12 cellular contexts compared by ENCODE assay signal in genomic region chr3:16181361-16181760, GRCh38. TPM values are rescaled to one million over a fixed set of nuclear protein-coding genes. Genes with fewer than 3 reads are reported as not detected.
DNase-seq lines count a peak whose midpoint lies in the region; ATAC-seq, FAIRE-seq and TF ChIP-seq lines count a peak whose summit lies in the region.
"Had no signal": no experiment of that assay in that cellular context is flagged by ENCODE, and none has a peak within 500 bp of the region (broad histone marks: within the 10 kb centered on the region; RNA-seq: fewer than 3 reads in every experiment).

No MANE protein-coding gene starts in this region.

- H3K4me1 ChIP-seq in right lobe of liver (no peaks in the 10 kb centered on the region), HepG2 (ENCODE audit: insufficient read depth, low read length) (peaks cover 19% of the 10 kb centered on the region), neuronal stem cell (ENCODE audit: control insufficient read depth in 2 of 2, insufficient read depth in 1 of 2, low read depth in 1 of 2, low read length in 2 of 2) (peaks cover 0 to 10% of the 10 kb centered on the region in 2 donors)

- H3K4me3 Mint-ChIP-seq in endothelial cell (ENCODE audit: unreplicated experiment), result no peak overlapping the region

- no peak for TF ChIP-seq CTCF in right lobe of liver (IDR thresholded peaks at IDR 0.05)
- no peak for TF ChIP-seq CTCF in HepG2 (CRISPR knock-in tag; IDR thresholded peaks at IDR 0.05)
- no peak for TF ChIP-seq CTCF in endothelial cell (IDR thresholded peaks at IDR 0.05; ENCODE audit: unreplicated experiment)

- H3K9me3 Mint-ChIP-seq in endothelial cell (ENCODE audit: unreplicated experiment), result no peaks in the 10 kb centered on the region

- H3K4me3 ChIP-seq in right lobe of liver, result no peak overlapping the region
- no peak overlapping the region for H3K4me3 ChIP-seq in HepG2 (replicated peaks in 1 of 3; ENCODE audit: insufficient read depth in 1 of 3, low read depth in 2 of 3, low read length in 3 of 3)
- no peak overlapping the region for H3K4me3 ChIP-seq in neuronal stem cell (ENCODE audit: low read length in 2 of 2)
- H3K4me3 ChIP-seq: ovary had no signal

- peak overlapping the region; percentile 80 for H3K18ac ChIP-seq in neuronal stem cell (ENCODE audit: low read length)

- H3K27me3 ChIP-seq in right lobe of liver (no peaks in the 10 kb centered on the region), HepG2 (ENCODE audit: control insufficient read depth in 1 of 2, insufficient read depth in 2 of 2, low read length in 2 of 2) (peaks cover 0 to 38% of the 10 kb centered on the region in 2 experiments; a peak in 2 of 5 replicates), neuronal stem cell (ENCODE audit: control insufficient read depth in 3 of 3, insufficient read depth in 3 of 3, low read depth in 1 of 3, low read length in 3 of 3) (peaks cover 0 to 16% (median 3%) of the 10 kb centered on the region in 3 experiments)
- H3K27me3 ChIP-seq: ovary had no signal

- H2AK5ac ChIP-seq in neuronal stem cell (ENCODE audit: low read depth, low read length), result no peak overlapping the region

- BruUV-seq in HepG2 (replicated peaks; lab: Mats Ljungman, UMichigan), result no TSS peak

- H3K9me3 ChIP-seq in right lobe of liver (no peaks in the 10 kb centered on the region), HepG2 (ENCODE audit: low read length) (no peaks in the 10 kb centered on the region), neuronal stem cell (replicated peaks in 1 of 2; ENCODE audit: control insufficient read depth in 2 of 2, insufficient read depth in 1 of 2, low read depth in 1 of 2, low read length in 2 of 2) (peaks cover 0 to 4% of the 10 kb centered on the region in 2 donors)
- H3K9me3 ChIP-seq: ovary had no signal

- no peak overlapping the region for H2BK15ac ChIP-seq in neuronal stem cell (ENCODE audit: low read length)

- in situ Hi-C loops in HepG2 (cut with HindIII; ENCODE audit: extremely low pct_ligation_motif_present, low pct_unique_long_range_greater_than_20kb), result no loop called here

- H3K36me3 ChIP-seq in right lobe of liver (no peaks in the 10 kb centered on the region), HepG2 (replicated peaks in 1 of 2; ENCODE audit: control insufficient read depth in 1 of 2, insufficient read depth in 2 of 2, low read length in 2 of 2) (no peaks in the 10 kb centered on the region), neuronal stem cell (replicated peaks in 1 of 2; ENCODE audit: control insufficient read depth in 2 of 2, insufficient read depth in 2 of 2, low read length in 2 of 2) (peaks cover 0 to 3% of the 10 kb centered on the region in 2 donors)
- H3K36me3 ChIP-seq: ovary had no signal

- H2BK12ac ChIP-seq in neuronal stem cell (ENCODE audit: low read length), result no peak overlapping the region

- H4K20me1 ChIP-seq in HepG2 (ENCODE audit: insufficient read depth, low read length), result no peaks in the 10 kb centered on the region

- H2AFZ ChIP-seq in HepG2 (ENCODE audit: low read length) (no peak overlapping the region), neuronal stem cell (ENCODE audit: low read length) (no peak overlapping the region)

- no peak overlapping the region for H3K4me2 ChIP-seq in HepG2 (ENCODE audit: low read depth, low read length)
- no peak overlapping the region for H3K4me2 ChIP-seq in neuronal stem cell (ENCODE audit: insufficient read depth, low read length, poor library complexity, severe bottlenecking)

- peaks cover 4% of the 10 kb centered on the region for H3K4me1 Mint-ChIP-seq in endothelial cell (ENCODE audit: unreplicated experiment)

- no peaks in the 10 kb centered on the region for H3K79me2 ChIP-seq in HepG2 (ENCODE audit: insufficient read depth, low read length)

- H3K27ac Mint-ChIP-seq in endothelial cell (ENCODE audit: unreplicated experiment), result peak overlapping the region; percentile 36

- peak in 3 of 4 donors; percentile 5 to 22 (median 16) for ATAC-seq in right lobe of liver
- ATAC-seq in HepG2, result no peak
- ATAC-seq in HG03108 (IDR thresholded peaks at IDR 0.05; ENCODE audit: unreplicated experiment), result no peak

- H2BK5ac ChIP-seq in neuronal stem cell (ENCODE audit: low read length), result no peak overlapping the region

- TF ChIP-seq RAD21 in HepG2 (CRISPR knock-in tag; IDR thresholded peaks at IDR 0.05), result no peak

- no peak overlapping the region for H3K14ac ChIP-seq in neuronal stem cell (ENCODE audit: low read length)

- peak overlapping the region; percentile 9 for H3K23ac ChIP-seq in neuronal stem cell (ENCODE audit: low read depth, low read length, poor library complexity)

- TF ChIP-seq EP300 in HepG2 (IDR thresholded peaks at IDR 0.05; ENCODE audit: low read depth in 2 of 2, low read length in 2 of 2) (no peak), HepG2 (CRISPR knock-in tag; IDR thresholded peaks at IDR 0.05; ENCODE audit: borderline replicate concordance) (no peak)

- no peak overlapping the region for H3K4ac ChIP-seq in neuronal stem cell (ENCODE audit: low read length)

- no peak overlapping the region for H3K9ac ChIP-seq in HepG2 (ENCODE audit: insufficient read depth, low read depth, low read length)
- no peak overlapping the region for H3K9ac ChIP-seq in neuronal stem cell (ENCODE audit: low read depth, low read length, poor library complexity)

- TF ChIP-seq POLR2A in right lobe of liver (IDR thresholded peaks at IDR 0.05), result no peak
- no peak for TF ChIP-seq POLR2A in HepG2 (IDR thresholded peaks at IDR 0.05; ENCODE audit: insufficient read depth in 1 of 2, low read depth in 2 of 2, low read length in 2 of 2)

- DNase-seq in right lobe of liver (peak in 2 of 3 donors; percentile 45 to 50), HepG2 (ENCODE audit: low spot score) (no peak), endothelial cell (ENCODE audit: low spot score) (no peak), neuronal stem cell (ENCODE audit: low spot score) (no peak), NCI-H2029 treated with DMSO at 0.1 percent for 48 hours (lab: John Stamatoyannopoulos, UW) (no peak), DMS79 treated with DMSO at 0.1 percent for 48 hours (lab: John Stamatoyannopoulos, UW) (no peak)
- no peak for DNase-seq in stimulated activated CD4-positive, alpha-beta T cell treated with anti-CD3 and anti-CD28 coated beads, Interleukin-15, amount 100 ng/mL, for 24 hours
- DNase-seq: amniotic stem cell; kidney glomerular epithelial cell; stimulated activated CD4-positive, alpha-beta T cell treated with anti-CD3 and anti-CD28 coated beads, Interleukin-4, amount 100 ng/mL, for 1 hour had no signal

- H3K27me3 Mint-ChIP-seq in endothelial cell (ENCODE audit: unreplicated experiment), result peaks cover 2% of the 10 kb centered on the region

- no peaks in the 10 kb centered on the region for H3K79me1 ChIP-seq in neuronal stem cell (ENCODE audit: low read depth, low read length)

- H4K91ac ChIP-seq in neuronal stem cell (ENCODE audit: low read depth, low read length, poor library complexity), result no peak overlapping the region

- intact Hi-C loops in right lobe of liver (cut with DNase I), result loop anchor here in 1 of 2 donors (5.0 kb wide), 2 partner anchors 66 to 134 kb away; no protein-coding TSS in a partner anchor
- intact Hi-C loops in HepG2 (cut with micrococcal nuclease; ENCODE audit: unreplicated experiment), result no loop called here

- H3K27ac ChIP-seq in right lobe of liver (no peak overlapping the region), HepG2 (ENCODE audit: extremely low read length, insufficient read depth, low read length) (no peak overlapping the region), neuronal stem cell (replicated peaks; ENCODE audit: low read length) (no peak overlapping the region)
- H3K27ac ChIP-seq: ovary had no signal

- no peaks in the 10 kb centered on the region for H3K36me3 Mint-ChIP-seq in endothelial cell (ENCODE audit: low read depth, unreplicated experiment)

- FAIRE-seq in HepG2 (lab: Jason Lieb, UNC), result no peak

- H2BK120ac ChIP-seq in neuronal stem cell (ENCODE audit: low read depth, low read length), result no peak overlapping the region

- POLR2A ChIA-PET in HepG2 (lab: Yijun Ruan, JAX), result no interaction called here

- CTCF ChIA-PET in HepG2 (lab: Yijun Ruan, JAX; ENCODE audit: low intra/inter-chr PET ratio, low total read pairs), result no interaction called here

- H4K8ac ChIP-seq in neuronal stem cell (ENCODE audit: low read depth, low read length), result no peak overlapping the region

- 63% methylated on average over 2 of the region's 6 CpGs for WGBS in right lobe of liver (ENCODE audit: insufficient coverage, low coverage, low lambda C conversion rate, missing lambda C conversion rate)
- WGBS in HepG2 (ENCODE audit: low lambda C conversion rate), result 16% methylated on average over 6 of the region's 6 CpGs
- WGBS in neuronal stem cell (ENCODE audit: extremely low coverage in 2 of 2, insufficient read length in 2 of 2, insufficient replicate concordance in 1 of 2), 2 donors, result no CpG with 5 or more reads among the region's 6 CpGs

RNA-seq across cellular contexts. Expression of gene GALNT15, which starts 6.9 kb away (rescaled TPM):
- 1 to 10 TPM; 2.0 to 9.2 (median 4.0) TPM for total RNA-seq in right lobe of liver
- total RNA-seq in HepG2 (2016; rRNA removed; fragmentation: Illumina TruSeq; extraction: Trizol), result 0.02 TPM in 1 of 2 replicates, not detected in the other
- total RNA-seq in HepG2 (2016; cell fraction: cytosol; rRNA removed; fragmentation: Illumina TruSeq; extraction: Trizol; ENCODE audit: low read depth), result not detected in 2 replicates
- total RNA-seq in HepG2 (2016; cell fraction: insoluble cytoplasmic fraction; rRNA removed; fragmentation: Illumina TruSeq; extraction: Trizol), result 0.07 TPM in 1 of 2 replicates, not detected in the other
- total RNA-seq in HepG2 (2016; cell fraction: membrane; rRNA removed; fragmentation: Illumina TruSeq; extraction: Trizol), result 0.17 TPM in 1 of 2 replicates, not detected in the other
- not detected in 2 replicates for total RNA-seq in HepG2 (2016; cell fraction: nucleus; rRNA removed; fragmentation: Illumina TruSeq; extraction: Trizol)
- polyA plus RNA-seq in HepG2 (2011; rRNA removed), result 0.04 and 0.05 TPM in 2 replicates
- polyA plus RNA-seq in HepG2 (2011; cell fraction: cytosol; rRNA removed), result 0.05 and 0.13 TPM in 2 replicates
- 0.05 and 0.16 TPM in 2 replicates for polyA plus RNA-seq in HepG2 (2011; cell fraction: nucleus; rRNA removed)
- polyA plus RNA-seq in HepG2 (2012), result 0.17 and 0.23 TPM in 2 replicates
- not detected in 2 replicates for polyA plus RNA-seq in HepG2 (2016; cell fraction: cytosol; fragmentation: Illumina TruSeq; extraction: Trizol; ENCODE audit: low read depth)
- polyA plus RNA-seq in HepG2 (2016; cell fraction: insoluble cytoplasmic fraction; fragmentation: Illumina TruSeq; extraction: Trizol; ENCODE audit: low read depth), result 0.09 TPM in 1 of 2 replicates, not detected in the other
- not detected in 2 replicates for polyA plus RNA-seq in HepG2 (2016; cell fraction: membrane; fragmentation: Illumina TruSeq; extraction: Trizol; ENCODE audit: low read depth)
- not detected in 2 replicates for polyA plus RNA-seq in HepG2 (2016; cell fraction: nucleus; fragmentation: Illumina TruSeq; extraction: Trizol; ENCODE audit: insufficient read depth, low read depth)
- polyA minus RNA-seq in HepG2 (2011; rRNA and poly(A)+ RNA removed; ENCODE audit: low replicate concordance), result 0.05 and 0.16 TPM in 2 replicates
- polyA minus RNA-seq in HepG2 (2011; cell fraction: cytosol; rRNA and poly(A)+ RNA removed), result not detected in 2 replicates
- 0.26 and 0.62 TPM in 2 replicates for polyA minus RNA-seq in HepG2 (2011; cell fraction: nucleus; rRNA and poly(A)+ RNA removed)
- 0.08 TPM for total RNA-seq in endothelial cell (ENCODE audit: unreplicated experiment)
- polyA plus RNA-seq in neuronal stem cell (2013, experiment 1 of 2), result 0.07 TPM
- 0.06 TPM for polyA plus RNA-seq in neuronal stem cell (2013, experiment 2 of 2)

Comparison
In these comparisons a context has a peak if more than half of its experiments do, and no peak if none do; other contexts are left out.
1. ATAC-seq: peak in right lobe of liver (3 of 4); none in HepG2 (single experiment) and HG03108 (single experiment).
2. DNase-seq: peak in right lobe of liver (2 of 3); none in HepG2 (single experiment), endothelial cell (single experiment), neuronal stem cell (single experiment), NCI-H2029 treated with DMSO at 0.1 percent for 48 hours (single experiment), DMS79 treated with DMSO at 0.1 percent for 48 hours (single experiment) and stimulated activated CD4-positive, alpha-beta T cell treated with anti-CD3 and anti-CD28 coated beads, Interleukin-15, amount 100 ng/mL, for 24 hours (single experiment).